Comparison of ENCODE assay signal across 24 cellular contexts in genomic region chr4:53562409-53562808, GRCh38. TPM values are rescaled to one million over a fixed set of nuclear protein-coding genes. Genes with fewer than 3 reads are reported as not detected.
A peak's percentile ranks its signal among the peaks of the same experiment; 100 is the strongest.
DNase-seq lines count a peak whose midpoint lies in the region; ATAC-seq and TF ChIP-seq lines count a peak whose summit lies in the region.
"Had no signal": no experiment of that assay in that cellular context is flagged by ENCODE, and none has a peak within 500 bp of the region (broad histone marks: within the 10 kb centered on the region; RNA-seq: fewer than 3 reads in every experiment).

No MANE protein-coding gene starts in this region.

- no peak overlapping the region for H2BK5ac ChIP-seq in IMR-90 (ENCODE audit: low read depth, low read length, poor library complexity, severe bottlenecking)

- no peak for ATAC-seq in IMR-90 (ENCODE audit: low read depth)
- no peak for ATAC-seq in psoas muscle
- no peak for ATAC-seq in HG03097 (IDR thresholded peaks at IDR 0.05; ENCODE audit: low FRiP score, unreplicated experiment)
- ATAC-seq: A549, PC-3, SK-N-SH treated with all-trans-retinoic acid at 6 μM for 48 hours, T-helper 17 cell had no signal

- peaks cover 3% of the 10 kb centered on the region for H3K9me1 ChIP-seq in IMR-90 (ENCODE audit: insufficient read depth, low read length)

- H4K91ac ChIP-seq in IMR-90 (ENCODE audit: insufficient read depth, low read depth, low read length): no peak overlapping the region

- H2BK15ac ChIP-seq in IMR-90 (ENCODE audit: low read depth, low read length): 0 out of 3 replicates have a peak overlapping the region, but pooled peaks have one; percentile 34

- H4K5ac ChIP-seq in IMR-90 (ENCODE audit: low read depth, low read length): no peak overlapping the region

- H3K27me3 ChIP-seq in IMR-90 (ENCODE audit: control insufficient read depth, insufficient read depth, low read length) (no peaks in the 10 kb centered on the region), psoas muscle (ENCODE audit: insufficient read depth in 3 of 3, low read length in 2 of 3) (no peaks in the 10 kb centered on the region)
- H3K27me3 ChIP-seq: BLaER1 treated with 17β-estradiol and CSF1 and Interleukin-3, amounts not matched to agents 10 nM and 100 nM; SJCRH30 had no signal

- 0 out of 2 replicates have a peak overlapping the region, but pooled peaks have one; percentile 20 for H3K4ac ChIP-seq in IMR-90 (ENCODE audit: low read depth, low read length)

- H3K23ac ChIP-seq in IMR-90 (ENCODE audit: low read depth, low read length): no peak overlapping the region

- in situ Hi-C loops in IMR-90 (cut with MboI; ENCODE audit: low sequenced_read_pairs): no loop called here

- H3K36me3 ChIP-seq in IMR-90 (ENCODE audit: control insufficient read depth, insufficient read depth, low read length) (no peaks in the 10 kb centered on the region), psoas muscle (ENCODE audit: insufficient read depth in 1 of 2, low read depth in 1 of 2) (no peaks in the 10 kb centered on the region)
- H3K36me3 ChIP-seq: BLaER1 treated with 17β-estradiol and CSF1 and Interleukin-3, amounts not matched to agents 10 nM and 100 nM; SJCRH30 had no signal

- peak overlapping the region; percentile 51; the same call in 1 of the 2 replicates for H2BK20ac ChIP-seq in IMR-90 (ENCODE audit: low read depth, low read length)

- H3K18ac ChIP-seq in IMR-90 (ENCODE audit: low read depth, low read length): no peak overlapping the region

- H2BK120ac ChIP-seq in IMR-90 (ENCODE audit: low read depth, low read length): no peak overlapping the region; the same call in 1 of the 2 replicates

- CTCF ChIA-PET in IMR-90 (lab: Yijun Ruan, JAX): no interaction called here

- BruUV-seq in IMR-90 (replicated peaks; lab: Mats Ljungman, UMichigan): no TSS peak

- H3K4me2 ChIP-seq in IMR-90 (ENCODE audit: low read depth, low read length): no peak overlapping the region
- H3K4me2 ChIP-seq: A549; BLaER1 treated with 17β-estradiol and CSF1 and Interleukin-3, amounts not matched to agents 10 nM and 100 nM had no signal

- dilution Hi-C loops in IMR-90 (cut with HindIII; ENCODE audit: low sequenced_read_pairs, unreplicated experiment): no loop called here

- no peak overlapping the region for H3K14ac ChIP-seq in IMR-90 (replicated peaks; ENCODE audit: low read depth, low read length)

- H3K9ac ChIP-seq in IMR-90 (ENCODE audit: low read depth, low read length): no peak overlapping the region
- H3K9ac ChIP-seq: BLaER1 treated with 17β-estradiol and CSF1 and Interleukin-3, amounts not matched to agents 10 nM and 100 nM; GM23248 had no signal

- H2AFZ ChIP-seq in IMR-90 (replicated peaks; ENCODE audit: low read length, poor library complexity): no peak overlapping the region
- H2AFZ ChIP-seq: GM23248 had no signal

- TF ChIP-seq POLR2A in IMR-90 (IDR thresholded peaks at IDR 0.05; ENCODE audit: low read depth, low read length): no peak

- TF ChIP-seq CTCF in IMR-90 (conservative IDR thresholded peaks at IDR 0.05; ENCODE audit: low read depth, low read length) (no peak), fibroblast of villous mesenchyme (IDR thresholded peaks at IDR 0.05; ENCODE audit: insufficient read depth, low read depth, low read length) (no peak), psoas muscle (IDR thresholded peaks at IDR 0.05) (no peak)

- 57% methylated on average over 1 of the region's 2 CpGs; no CpG with 5 or more reads in 1 of the 2 experiments for WGBS in IMR-90 (ENCODE audit: extremely low coverage in 2 of 2, insufficient read length in 1 of 2), 2 experiments
- 37 to 49% (median 47%) methylated on average over 2 of the region's 2 CpGs for WGBS in psoas muscle, 3 donors

- H3K56ac ChIP-seq in IMR-90 (ENCODE audit: extremely low read depth, insufficient read depth, low read length): no peak overlapping the region

- no peak overlapping the region for H4K8ac ChIP-seq in IMR-90 (ENCODE audit: low read depth in 2 of 2, low read length in 2 of 2)

- no peaks in the 10 kb centered on the region for H3K79me1 ChIP-seq in IMR-90 (ENCODE audit: low read depth in 1 of 2, low read length in 2 of 2)

- no peak overlapping the region for H2AK5ac ChIP-seq in IMR-90 (ENCODE audit: low read depth, low read length)

- peaks cover 14% of the 10 kb centered on the region for H3K4me1 ChIP-seq in IMR-90 (ENCODE audit: control insufficient read depth, insufficient read depth, low read length)
- H3K4me1 ChIP-seq in psoas muscle: no peaks in the 10 kb centered on the region
- H3K4me1 ChIP-seq: A549 had no signal

- H3K27ac ChIP-seq in IMR-90 (ENCODE audit: insufficient read depth, low read length): no peak overlapping the region
- no peak overlapping the region for H3K27ac ChIP-seq in psoas muscle
- H3K27ac ChIP-seq: A549; BLaER1 treated with 17β-estradiol and CSF1 and Interleukin-3, amounts not matched to agents 10 nM and 100 nM; GM23248; SJCRH30 had no signal

- H3K9me3 ChIP-seq in IMR-90 (ENCODE audit: control insufficient read depth, insufficient read depth, low read length) (no peaks in the 10 kb centered on the region), psoas muscle (no peaks in the 10 kb centered on the region)
- H3K9me3 ChIP-seq: A549; BLaER1 treated with 17β-estradiol and CSF1 and Interleukin-3, amounts not matched to agents 10 nM and 100 nM; SJCRH30 had no signal

- H3K4me3 ChIP-seq in IMR-90 (ENCODE audit: insufficient read depth, low read depth, low read length) (no peak overlapping the region), fibroblast of villous mesenchyme (ENCODE audit: low read depth, low read length) (no peak overlapping the region), psoas muscle (no peak overlapping the region)
- H3K4me3 ChIP-seq: A549; BLaER1 treated with 17β-estradiol and CSF1 and Interleukin-3, amounts not matched to agents 10 nM and 100 nM; GM23248; SJCRH30 had no signal

- no peaks in the 10 kb centered on the region for H4K20me1 ChIP-seq in IMR-90 (ENCODE audit: insufficient read depth, low read length)
- H4K20me1 ChIP-seq: BLaER1 treated with 17β-estradiol and CSF1 and Interleukin-3, amounts not matched to agents 10 nM and 100 nM had no signal

- intact Hi-C loops in IMR-90 (cut with micrococcal nuclease): no loop called here
- intact Hi-C loops in psoas muscle (cut with DNase I): no loop called here

- POLR2A ChIA-PET in IMR-90 (lab: Charles Lee; ENCODE audit: unreplicated experiment): no interaction called here

- no peak overlapping the region for H2AK9ac ChIP-seq in IMR-90 (replicated peaks; ENCODE audit: low read depth, low read length, poor library complexity)

- DNase-seq in IMR-90 (no peak), NCI-H146 (lab: John Stamatoyannopoulos, UW) (peak; percentile 77), NCI-H748 (lab: John Stamatoyannopoulos, UW; ENCODE audit: unreplicated experiment) (peak; percentile 80), fibroblast of villous mesenchyme (ENCODE audit: low read depth) (peak; percentile 56), psoas muscle (no peak), NCI-H187 treated with DMSO at 0.1 percent for 48 hours (lab: John Stamatoyannopoulos, UW) (no peak)
- DNase-seq: AML-193; CD4-positive, alpha-beta T cell; DMS53; GM23248; H7; NCI-H1048; NCI-H1694; NK-92 treated with Interleukin-12 subunit alpha and Interleukin-12 subunit beta, amount 100 ng/mL, for 24 hours; PC-3; T-helper 17 cell; T1000 had no signal

- TF ChIP-seq RAD21 in IMR-90 (IDR thresholded peaks at IDR 0.05; ENCODE audit: low read length): no peak

TF ChIP-seq in IMR-90, 13 proteins besides CTCF, POLR2A, EP300 and RAD21:
- TF ChIP-seq USF2 (IDR thresholded peaks at IDR 0.05; ENCODE audit: low read depth, low read length) (no peak), MAZ (IDR thresholded peaks at IDR 0.05; ENCODE audit: borderline replicate concordance, low read depth, low read length) (no peak), CHD1 (IDR thresholded peaks at IDR 0.05; ENCODE audit: low read depth, low read length) (no peak), ELK1 (IDR thresholded peaks at IDR 0.05; ENCODE audit: borderline replicate concordance, low read depth, low read length) (no peak), FOS (IDR thresholded peaks at IDR 0.05; ENCODE audit: low read depth, low read length) (no peak), RCOR1 (IDR thresholded peaks at IDR 0.05; ENCODE audit: insufficient replicate concordance, low read length) (no peak), NFE2L2 (IDR thresholded peaks at IDR 0.05; ENCODE audit: low read depth, low read length) (no peak), MAFK (IDR thresholded peaks at IDR 0.05; ENCODE audit: low read depth, low read length) (no peak), RFX5 (IDR thresholded peaks at IDR 0.05; ENCODE audit: low read depth, low read length) (no peak), CEBPB (IDR thresholded peaks at IDR 0.05; ENCODE audit: low read depth, low read length) (no peak), SMC3 (IDR thresholded peaks at IDR 0.05; ENCODE audit: low read depth, low read length) (no peak), MXI1 (IDR thresholded peaks at IDR 0.05; ENCODE audit: borderline replicate concordance, low read depth, low read length) (no peak), BHLHE40 (IDR thresholded peaks at IDR 0.05; ENCODE audit: low read depth, low read length) (no peak)
TF ChIP-seq in IMR-90: peak in this region for 0.

RNA-seq across cellular contexts. Expression of gene LNX1, which starts 28.9 kb away (rescaled TPM):
- 0.28 and 0.36 TPM in 2 replicates for total RNA-seq in IMR-90 (2012; rRNA removed)
- polyA plus RNA-seq in IMR-90 (2012; rRNA removed): 0.15 and 0.19 TPM in 2 replicates
- 0.08 and 0.14 TPM in 2 replicates for polyA plus RNA-seq in IMR-90 (2012; cell fraction: cytosol; rRNA removed)
- polyA plus RNA-seq in IMR-90 (2012; cell fraction: nucleus; rRNA removed; ENCODE audit: low replicate concordance): 0.48 and 1.6 TPM in 2 replicates
- total RNA-seq in fibroblast of villous mesenchyme: 0.43 and 1.3 TPM in 2 replicates
- 10 to 100 TPM in 1 of 4 donors, 1 to 10 TPM in 3; 2.1 to 13.9 (median 3.9) TPM for total RNA-seq in psoas muscle
- 1 to 10 TPM; 2.8 to 4.9 (median 4.3) TPM for polyA plus RNA-seq in psoas muscle
- total RNA-seq: CD4-positive, alpha-beta T cell; G401; NCI-H460; T-helper 17 cell had no signal

Comparison
In these comparisons a context has a peak if more than half of its experiments do, and no peak if none do; other contexts are left out.
1. DNase-seq: peak in NCI-H146 (single experiment), NCI-H748 (single experiment) and fibroblast of villous mesenchyme (single experiment); none in IMR-90 (single experiment), psoas muscle (0 of 2) and NCI-H187 treated with DMSO at 0.1 percent for 48 hours (single experiment).